ENCODE assay signal across 8 cellular contexts in the genomic region with DNA sequence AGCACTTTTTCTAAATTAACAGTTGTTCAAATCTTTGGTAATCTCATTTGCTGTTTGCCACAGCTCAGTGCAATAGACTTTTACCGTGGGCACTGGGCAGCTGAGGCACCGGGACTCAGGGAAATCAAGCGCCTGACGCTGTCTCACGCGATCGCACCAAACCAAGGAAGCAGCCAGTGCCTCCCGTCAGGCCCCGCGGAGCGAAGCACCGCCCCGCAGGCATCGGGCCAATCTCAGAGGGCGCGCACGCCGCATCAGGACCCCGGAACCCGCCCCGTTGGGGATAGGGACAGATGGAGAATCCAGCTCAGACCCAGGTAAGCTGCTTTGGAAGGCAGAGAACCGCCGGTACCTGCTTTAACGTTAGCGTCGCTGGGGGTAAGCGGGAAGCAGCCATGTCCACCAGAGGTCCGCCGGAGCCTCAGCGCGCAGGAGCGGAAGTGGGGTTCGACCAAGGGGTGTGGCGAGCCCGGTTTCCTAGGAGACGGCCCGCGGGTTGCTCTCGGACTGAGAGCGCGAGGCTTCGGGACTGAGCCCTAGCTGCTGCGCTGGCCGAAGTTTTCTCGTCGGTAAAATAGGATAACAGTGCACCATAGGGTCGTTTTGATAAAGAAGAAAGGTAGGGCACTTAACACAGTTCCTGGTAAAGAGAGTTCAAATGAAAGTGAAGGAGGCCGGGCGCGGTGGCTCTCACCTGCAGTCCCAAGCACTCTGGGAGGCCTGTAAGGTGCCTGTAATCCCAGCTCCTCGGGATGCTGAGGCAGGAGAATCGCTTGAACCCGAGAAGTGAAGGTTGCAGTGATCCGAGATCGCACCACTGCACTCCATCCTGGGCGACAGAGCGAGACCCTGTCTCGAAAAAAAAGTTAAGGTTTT. TPM values are rescaled to one million over a fixed set of nuclear protein-coding genes. Genes with fewer than 3 reads are reported as not detected.
DNase-seq lines count a peak whose midpoint lies in the region; ATAC-seq, FAIRE-seq and TF ChIP-seq lines count a peak whose summit lies in the region.

A gene with protein sequence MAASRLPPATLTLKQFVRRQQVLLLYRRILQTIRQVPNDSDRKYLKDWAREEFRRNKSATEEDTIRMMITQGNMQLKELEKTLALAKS (minus strand): TSS at position 428 of the 876 bp plus-strand sequence. CDS start 31 bp downstream, at position 397.

- dilution Hi-C loops in endothelial cell of umbilical vein (cut with MboI; ENCODE audit: extremely low pct_ligation_motif_present, low sequenced_read_pairs): no loop called here

- no peaks in the 10 kb centered on the region for H3K9me1 ChIP-seq in endothelial cell of umbilical vein (replicated peaks; ENCODE audit: control insufficient read depth, extremely low read depth, insufficient read depth, low read length)

- CTCF ChIA-PET in endothelial cell of umbilical vein (lab: Charles Lee): interaction anchor here (0.8 to 2.2 kb wide), 6 partner anchors 9 to 327 kb away, joined by 3 to 6 read pairs (median 5); no protein-coding TSS in a partner anchor

- no peaks in the 10 kb centered on the region for H3K27me3 ChIP-seq in OCI-LY3 (ENCODE audit: low read depth, low read length)
- H3K27me3 ChIP-seq in endothelial cell of umbilical vein (ENCODE audit: control insufficient read depth in 2 of 2, insufficient read depth in 2 of 2, low read length in 2 of 2): no peaks in the 10 kb centered on the region

- DNase-seq in D721Med (ENCODE audit: insufficient read length, low spot score): peak; percentile 60
- peak; percentile 93 for DNase-seq in HuH-7 (ENCODE audit: low spot score)
- DNase-seq in activated CD8-positive, alpha-beta memory T cell treated with anti-CD3 and anti-CD28 coated beads, Interleukin-2, amount 50 U/mL, for 48 hours: peak; percentile 96
- DNase-seq in endothelial cell of umbilical vein (ENCODE audit: low read depth, low spot score): peak; percentile 96
- peak; percentile 92 for DNase-seq in midbrain (lab: John Stamatoyannopoulos, UW)
- DNase-seq in stimulated activated CD8-positive, alpha-beta memory T cell treated with anti-CD3 and anti-CD28 coated beads, Interleukin-2, amount 100 ng/mL, for 1 hour (ENCODE audit: low read depth in 2 of 2): peak; percentile 83 to 86

- peaks cover 10% of the 10 kb centered on the region for H3K79me2 ChIP-seq in OCI-LY3 (ENCODE audit: low read length)
- peaks cover 7% of the 10 kb centered on the region for H3K79me2 ChIP-seq in endothelial cell of umbilical vein (ENCODE audit: control insufficient read depth, insufficient read depth, low read length)

- H3K4me1 ChIP-seq in OCI-LY3 (ENCODE audit: low read length) (peaks cover 9% of the 10 kb centered on the region; the same call in 1 of the 2 replicates), endothelial cell of umbilical vein (ENCODE audit: control insufficient read depth, extremely low read depth, insufficient read depth, low read length) (peaks cover 12% of the 10 kb centered on the region)

- ATAC-seq in GM21515 (IDR thresholded peaks at IDR 0.05; ENCODE audit: unreplicated experiment): peak; percentile 99

- peak within 1 kb of the TSS; percentile 88 for H3K27ac ChIP-seq in OCI-LY3 (ENCODE audit: low read length)
- peak within 1 kb of the TSS; percentile 92 for H3K27ac ChIP-seq in endothelial cell of umbilical vein (ENCODE audit: insufficient read depth, low read depth, low read length)

- H2AFZ ChIP-seq in OCI-LY3 (ENCODE audit: low read depth, low read length): peak within 1 kb of the TSS; percentile 72
- peak within 1 kb of the TSS; percentile 98 for H2AFZ ChIP-seq in endothelial cell of umbilical vein (ENCODE audit: low read depth, low read length)

- intact Hi-C loops in endothelial cell of umbilical vein (cut with micrococcal nuclease): loop anchor here (2.0 kb wide), 2 partner anchors 340 to 558 kb away; a partner anchor contains a TSS

- no peaks in the 10 kb centered on the region for H4K20me1 ChIP-seq in OCI-LY3 (ENCODE audit: insufficient read depth, low read length)
- H4K20me1 ChIP-seq in endothelial cell of umbilical vein (replicated peaks; ENCODE audit: control insufficient read depth, extremely low read depth, insufficient read depth, low read length): no peaks in the 10 kb centered on the region

- peak; percentile 85 for TF ChIP-seq POLR2A in endothelial cell of umbilical vein (IDR thresholded peaks at IDR 0.05; ENCODE audit: low read depth, low read length)

- TSS peak; percentile 71 for BruUV-seq in endothelial cell of umbilical vein (replicated peaks; lab: Mats Ljungman, UMichigan)

- H3K9me3 ChIP-seq in OCI-LY3 (ENCODE audit: insufficient read depth, low read length): no peaks in the 10 kb centered on the region
- no peaks in the 10 kb centered on the region for H3K9me3 ChIP-seq in endothelial cell of umbilical vein (replicated peaks; ENCODE audit: control insufficient read depth, insufficient read depth, low read length)

- H3K4me3 ChIP-seq in OCI-LY3 (ENCODE audit: low read length) (peak within 1 kb of the TSS; percentile 80), endothelial cell of umbilical vein (replicated peaks in 1 of 3; ENCODE audit: insufficient read depth in 1 of 3, low read depth in 1 of 3, low read length in 3 of 3) (peak within 1 kb of the TSS; percentile 80 to 84 (median 83))

- H3K4me2 ChIP-seq in OCI-LY3 (ENCODE audit: low read length) (peak within 1 kb of the TSS; percentile 77), endothelial cell of umbilical vein (ENCODE audit: insufficient read depth, low read length) (peak within 1 kb of the TSS; percentile 98)

- H3K9ac ChIP-seq in OCI-LY3 (ENCODE audit: low read length) (peak within 1 kb of the TSS; percentile 74), endothelial cell of umbilical vein (replicated peaks; ENCODE audit: extremely low read depth, insufficient read depth, low read length) (peak within 1 kb of the TSS; percentile 98)

- no peaks in the 10 kb centered on the region for H3K36me3 ChIP-seq in OCI-LY3 (replicated peaks; ENCODE audit: low read depth, low read length)
- peaks cover 5 to 7% of the 10 kb centered on the region in 2 experiments for H3K36me3 ChIP-seq in endothelial cell of umbilical vein (ENCODE audit: control insufficient read depth in 2 of 2, extremely low read depth in 1 of 2, insufficient read depth in 2 of 2, low read length in 2 of 2)

- TF ChIP-seq CTCF in D721Med (IDR thresholded peaks at IDR 0.05; ENCODE audit: insufficient read depth, missing control alignments) (no peak), OCI-LY3 (IDR thresholded peaks at IDR 0.05; ENCODE audit: low read depth, low read length) (no peak), endothelial cell of umbilical vein (IDR thresholded peaks at IDR 0.05; ENCODE audit: extremely low read depth in 1 of 2, insufficient read depth in 1 of 2, low read depth in 1 of 2, low read length in 2 of 2) (no peak)

- POLR2A ChIA-PET in endothelial cell of umbilical vein (lab: Charles Lee): no interaction called here

- FAIRE-seq in D721Med (lab: Jason Lieb, UNC) (no peak), endothelial cell of umbilical vein (lab: Jason Lieb, UNC) (peak; percentile 91)

TF ChIP-seq in endothelial cell of umbilical vein, 7 proteins besides CTCF, POLR2A, EP300 and RAD21:
- TF ChIP-seq GATA2 (IDR thresholded peaks at IDR 0.05; ENCODE audit: insufficient read depth, insufficient read length, low read depth, low read length) (no peak), FOS (IDR thresholded peaks at IDR 0.05; ENCODE audit: borderline replicate concordance, insufficient read depth, low read length) (no peak), MYC (IDR thresholded peaks at IDR 0.05; ENCODE audit: low read depth, low read length) (no peak), POLR2AphosphoS5 (IDR thresholded peaks at IDR 0.05; ENCODE audit: insufficient read depth, low read depth, low read length) (peak; percentile 93), EZH2 (IDR thresholded peaks at IDR 0.05; ENCODE audit: borderline replicate concordance, low read depth, low read length, severe bottlenecking) (no peak)
TF ChIP-seq in endothelial cell of umbilical vein: peak in this region for 1.

RNA-seq across cellular contexts. Expression of the gene that starts here (rescaled TPM):
- 37.7 and 41.9 TPM in 2 replicates for total RNA-seq in endothelial cell of umbilical vein
- 6.3 and 11.8 TPM in 2 replicates for polyA plus RNA-seq in endothelial cell of umbilical vein
- polyA plus RNA-seq in endothelial cell of umbilical vein (2011; cell fraction: cytosol; rRNA removed): 25.8 and 28.9 TPM in 2 replicates
- polyA plus RNA-seq in endothelial cell of umbilical vein (2011; cell fraction: nucleus; rRNA removed): 7.1 and 9.9 TPM in 2 replicates
- 25.2 and 37.6 TPM in 2 replicates for polyA plus RNA-seq in endothelial cell of umbilical vein (2012)
- polyA minus RNA-seq in endothelial cell of umbilical vein: 5.3 and 5.8 TPM in 2 replicates
- polyA minus RNA-seq in endothelial cell of umbilical vein (2011; cell fraction: cytosol; rRNA and poly(A)+ RNA removed): 7.9 TPM
- 7.3 and 12.1 TPM in 2 replicates for polyA minus RNA-seq in endothelial cell of umbilical vein (2011; cell fraction: nucleus; rRNA and poly(A)+ RNA removed)

Comparison
In these comparisons a context has a peak if more than half of its experiments do, and no peak if none do; other contexts are left out.
1. Peak in every context shown above with its lines: DNase-seq, ATAC-seq, H3K4me3 ChIP-seq and H3K27ac ChIP-seq.